In genomic region chr14:27668531-27668930, GRCh38 we compare ENCODE assay signal across 22 cellular contexts.
A peak's percentile ranks its signal among the peaks of the same experiment; 100 is the strongest.
DNase-seq lines count a peak whose midpoint lies in the region; ATAC-seq and TF ChIP-seq lines count a peak whose summit lies in the region.
"Had no signal": no experiment of that assay in that cellular context is flagged by ENCODE, and none has a peak within 500 bp of the region (broad histone marks: within the 10 kb centered on the region; RNA-seq: fewer than 3 reads in every experiment).

No MANE protein-coding gene starts in this region.

- no peaks in the 10 kb centered on the region for H3K4me1 Mint-ChIP-seq in glutamatergic neuron (ENCODE audit: low read depth, unreplicated experiment)
- no peaks in the 10 kb centered on the region for H3K4me1 Mint-ChIP-seq in stimulated activated naive B cell treated with anti-CD40 and anti-IgM and Interleukin-4, amounts not matched to agents 10 μg/mL and 1 μg/mL and 100 μg/mL, for 72 hours
- H3K4me1 Mint-ChIP-seq: CD4-positive, alpha-beta memory T cell had no signal

- no peak overlapping the region for H3K56ac ChIP-seq in mesendoderm (ENCODE audit: low read length)

- H2AK5ac ChIP-seq in mesendoderm (ENCODE audit: low read length), result no peak overlapping the region

- H3K79me1 ChIP-seq in mesendoderm (ENCODE audit: low read length), result no peaks in the 10 kb centered on the region

- H3K27ac ChIP-seq in mesendoderm (ENCODE audit: low read depth, low read length), result no peak overlapping the region
- H3K27ac ChIP-seq: A549; BLaER1 treated with 17β-estradiol and CSF1 and Interleukin-3, amounts not matched to agents 10 nM and 100 nM; GM23248 had no signal

- H4K8ac ChIP-seq in mesendoderm (ENCODE audit: low read depth, low read length), result no peak overlapping the region

- H3K36me3 Mint-ChIP-seq in glutamatergic neuron (ENCODE audit: unreplicated experiment), result peaks cover 4% of the 10 kb centered on the region
- no peaks in the 10 kb centered on the region for H3K36me3 Mint-ChIP-seq in stimulated activated naive B cell treated with anti-CD40 and anti-IgM and Interleukin-4, amounts not matched to agents 10 μg/mL and 1 μg/mL and 100 μg/mL, for 72 hours
- H3K36me3 Mint-ChIP-seq: CD4-positive, alpha-beta memory T cell had no signal

- H2BK5ac ChIP-seq in mesendoderm (ENCODE audit: low read length), result no peak overlapping the region

- no peak overlapping the region for H3K9ac ChIP-seq in mesendoderm (ENCODE audit: low read length)
- H3K9ac ChIP-seq: BLaER1 treated with 17β-estradiol and CSF1 and Interleukin-3, amounts not matched to agents 10 nM and 100 nM; GM23248 had no signal

- H3K27ac Mint-ChIP-seq in glutamatergic neuron (ENCODE audit: unreplicated experiment), result peak overlapping the region; percentile 9
- no peak overlapping the region for H3K27ac Mint-ChIP-seq in stimulated activated naive B cell treated with anti-CD40 and anti-IgM and Interleukin-4, amounts not matched to agents 10 μg/mL and 1 μg/mL and 100 μg/mL, for 72 hours
- H3K27ac Mint-ChIP-seq: CD4-positive, alpha-beta memory T cell had no signal

- no peaks in the 10 kb centered on the region for H3K27me3 Mint-ChIP-seq in glutamatergic neuron (ENCODE audit: unreplicated experiment)
- no peaks in the 10 kb centered on the region for H3K27me3 Mint-ChIP-seq in stimulated activated naive B cell treated with anti-CD40 and anti-IgM and Interleukin-4, amounts not matched to agents 10 μg/mL and 1 μg/mL and 100 μg/mL, for 72 hours
- H3K27me3 Mint-ChIP-seq: CD4-positive, alpha-beta memory T cell had no signal

- no peak overlapping the region for H3K4me2 ChIP-seq in mesendoderm (ENCODE audit: low read length)
- H3K4me2 ChIP-seq: A549; BLaER1 treated with 17β-estradiol and CSF1 and Interleukin-3, amounts not matched to agents 10 nM and 100 nM had no signal

- no peaks in the 10 kb centered on the region for H3K4me1 ChIP-seq in mesendoderm (ENCODE audit: control insufficient read depth, low read depth, low read length)
- H3K4me1 ChIP-seq: A549; BE2C; BLaER1 treated with 17β-estradiol and CSF1 and Interleukin-3, amounts not matched to agents 10 nM and 100 nM had no signal

- H3K4me3 ChIP-seq in mesendoderm (ENCODE audit: low read length), result no peak overlapping the region
- H3K4me3 ChIP-seq: A549; BLaER1 treated with 17β-estradiol and CSF1 and Interleukin-3, amounts not matched to agents 10 nM and 100 nM; GM12878; GM23248 had no signal

- no peak for TF ChIP-seq CTCF in glutamatergic neuron (IDR thresholded peaks at IDR 0.05; ENCODE audit: partially characterized antibody, unreplicated experiment)

- no peak overlapping the region for H3K4ac ChIP-seq in mesendoderm (ENCODE audit: low read depth, low read length)

- peak; percentile 26 for DNase-seq in RPMI7951 (ENCODE audit: low read depth)
- no peak for DNase-seq in glutamatergic neuron
- DNase-seq in mesendoderm, result peak; percentile 74
- DNase-seq in stimulated activated CD4-positive, alpha-beta T cell treated with anti-CD3 and anti-CD28 coated beads, Interleukin-2, amount 100 ng/mL, for 48 hours, result no peak
- DNase-seq in C1 segment of cervical spinal cord (lab: John Stamatoyannopoulos, UW), result no peak
- DNase-seq in DMS153 (lab: John Stamatoyannopoulos, UW), result no peak
- no peak for DNase-seq in stimulated activated naive B cell treated with anti-CD40 and anti-IgM and Interleukin-4, amounts not matched to agents 10 μg/mL and 1 μg/mL and 100 μg/mL, for 72 hours
- DNase-seq: 8988T; ACHN; AML-193; BE2C; Calu3; CD4-positive, alpha-beta memory T cell; COR-L47; DND-41; GDM1; GM23248; H7; HCEC 1CT had no signal

- H3K27me3 ChIP-seq in mesendoderm (ENCODE audit: insufficient read depth, low read length, poor library complexity), result no peaks in the 10 kb centered on the region
- H3K27me3 ChIP-seq: BE2C; BLaER1 treated with 17β-estradiol and CSF1 and Interleukin-3, amounts not matched to agents 10 nM and 100 nM had no signal

- no peak overlapping the region for H3K23ac ChIP-seq in mesendoderm (ENCODE audit: low read length)

- H3K18ac ChIP-seq in mesendoderm (ENCODE audit: low read length), result no peak overlapping the region

- no peaks in the 10 kb centered on the region for H3K36me3 ChIP-seq in mesendoderm (ENCODE audit: control insufficient read depth, insufficient read depth, low read length)
- H3K36me3 ChIP-seq: BE2C; BLaER1 treated with 17β-estradiol and CSF1 and Interleukin-3, amounts not matched to agents 10 nM and 100 nM had no signal

- H4K5ac ChIP-seq in mesendoderm (ENCODE audit: low read length), result no peak overlapping the region

- H2BK120ac ChIP-seq in mesendoderm (ENCODE audit: low read depth, low read length), result no peak overlapping the region

- H3K9me3 Mint-ChIP-seq in glutamatergic neuron (ENCODE audit: unreplicated experiment), result no peaks in the 10 kb centered on the region
- peaks cover 4 to 6% of the 10 kb centered on the region in 2 donors for H3K9me3 Mint-ChIP-seq in stimulated activated naive B cell treated with anti-CD40 and anti-IgM and Interleukin-4, amounts not matched to agents 10 μg/mL and 1 μg/mL and 100 μg/mL, for 72 hours

- H2BK15ac ChIP-seq in mesendoderm (replicated peaks; ENCODE audit: low read depth), result no peak overlapping the region

- no peaks in the 10 kb centered on the region for H3K79me2 ChIP-seq in mesendoderm (ENCODE audit: control insufficient read depth, insufficient read depth, low read length)

- ATAC-seq in stimulated activated naive B cell treated with anti-CD40 and anti-IgM and Interleukin-4, amounts not matched to agents 10 μg/mL and 1 μg/mL and 100 μg/mL, for 72 hours (replicated peaks), result no peak
- ATAC-seq: A549, GM12878 had no signal

- no peak overlapping the region for H3K4me3 Mint-ChIP-seq in glutamatergic neuron (ENCODE audit: unreplicated experiment)
- H3K4me3 Mint-ChIP-seq in stimulated activated naive B cell treated with anti-CD40 and anti-IgM and Interleukin-4, amounts not matched to agents 10 μg/mL and 1 μg/mL and 100 μg/mL, for 72 hours, result no peak overlapping the region
- H3K4me3 Mint-ChIP-seq: CD4-positive, alpha-beta memory T cell had no signal

Comparison
In these comparisons a context has a peak if more than half of its experiments do, and no peak if none do; other contexts are left out.
1. DNase-seq: peak in RPMI7951 (single experiment) and mesendoderm (single experiment); none in glutamatergic neuron (single experiment), stimulated activated CD4-positive, alpha-beta T cell treated with anti-CD3 and anti-CD28 coated beads, Interleukin-2, amount 100 ng/mL, for 48 hours (0 of 2), C1 segment of cervical spinal cord (0 of 14), DMS153 (single experiment) and stimulated activated naive B cell treated with anti-CD40 and anti-IgM and Interleukin-4, amounts not matched to agents 10 μg/mL and 1 μg/mL and 100 μg/mL, for 72 hours (single experiment).